In genomic region chr13:36783883-36784282, GRCh38 we compare ENCODE assay signal across 35 cellular contexts.
"Had no signal": no experiment of that assay in that cellular context is flagged by ENCODE, and none has a peak within 500 bp of the region (broad histone marks: within the 10 kb centered on the region; RNA-seq: fewer than 3 reads in every experiment).

No MANE protein-coding gene starts in this region.

- H3K4me3 ChIP-seq: ascending aorta, cardiac muscle cell had no signal

- ATAC-seq: activated CD8-positive, alpha-beta T cell treated with anti-CD3 and anti-CD28 coated beads for 36 hours; activated naive CD8-positive, alpha-beta T cell treated with anti-CD3 and anti-CD28 coated beads, Interleukin-2, amount 50 U/mL, for 24 hours; activated T-cell treated with anti-CD3 and anti-CD28 coated beads, Interleukin-2, amount 50 U/mL, for 4 hours; activated T-cell treated with anti-CD3 and anti-CD28 coated beads, Interleukin-2, amount 50 U/mL, for 72 hours; activated T-helper 17 cell treated with anti-CD3 and anti-CD28 coated beads, Interleukin-2, amount 50 U/mL, for 72 hours had no signal

- H3K36me3 ChIP-seq: ascending aorta, cardiac muscle cell had no signal

- DNase-seq: activated B cell treated with CpG ODN at 0.5 μM for 24 hours; activated CD4-positive, alpha-beta memory T cell treated with anti-CD3 and anti-CD28 coated beads for 36 hours; activated CD4-positive, alpha-beta T cell treated with anti-CD3 and anti-CD28 coated beads for 4 hours; activated CD4-positive, alpha-beta T cell treated with anti-CD3 and anti-CD28 coated beads, Interleukin-2, amount 10 ng/mL, durations not matched to agents 24 days and 14 days; activated CD4-positive, alpha-beta T cell treated with anti-CD3 and anti-CD28 coated beads, Interleukin-2, amount 50 U/mL, for 1 hour; activated CD4-positive, alpha-beta T cell treated with anti-CD3 and anti-CD28 coated beads, Interleukin-2, amount 50 U/mL, for 4 hours; activated CD4-positive, CD25-positive, alpha-beta regulatory T cell treated with anti-CD3 and anti-CD28 coated beads, Interleukin-2, amount 50 U/mL, for 72 hours; activated CD8-positive, alpha-beta memory T cell treated with anti-CD3 and anti-CD28 coated beads, Interleukin-2, amount 50 U/mL, for 4 hours; activated CD8-positive, alpha-beta T cell treated with anti-CD3 and anti-CD28 coated beads for 36 hours; activated gamma-delta T cell; activated naive CD4-positive, alpha-beta T cell treated with anti-CD3 and anti-CD28 coated beads, Interleukin-2, amount 10 ng/mL, durations not matched to agents 7 days and 5 days; activated naive CD4-positive, alpha-beta T cell treated with Interleukin-2 at 50 U/mL for 16 hours; activated naive CD8-positive, alpha-beta T cell treated with anti-CD3 and anti-CD28 coated beads, Interleukin-2, amount 10 ng/mL, durations not matched to agents 7 days and 5 days; activated naive CD8-positive, alpha-beta T cell treated with anti-CD3 and anti-CD28 coated beads, Interleukin-2, amount 50 U/mL, for 24 hours; activated T-cell treated with anti-CD3 and anti-CD28 coated beads for 4 hours; activated T-cell treated with anti-CD3 and anti-CD28 coated beads, Interleukin-2, amount 50 U/mL, for 1 hour; activated T-cell treated with anti-CD3 and anti-CD28 coated beads, Interleukin-2, amount 50 U/mL, for 4 hours; activated T-cell treated with anti-CD3 and anti-CD28 coated beads, Interleukin-2, amount 50 U/mL, for 72 hours; amygdala; anterior cingulate cortex; caudate nucleus; T-helper 1 cell; T-helper 2 cell; T-helper 9 cell had no signal

- H3K27me3 ChIP-seq: ascending aorta, cardiac muscle cell had no signal

- H3K36me3 Mint-ChIP-seq: activated CD4-positive, alpha-beta memory T cell treated with anti-CD3 and anti-CD28 coated beads for 36 hours; activated naive CD4-positive, alpha-beta T cell treated with anti-CD3 and anti-CD28 coated beads, Interleukin-2, amount 10 ng/mL, durations not matched to agents 7 days and 5 days; activated naive CD4-positive, alpha-beta T cell treated with anti-CD3 and anti-CD28 coated beads, Interleukin-2, amount 50 U/mL, for 24 hours; activated naive CD8-positive, alpha-beta T cell; activated naive CD8-positive, alpha-beta T cell treated with anti-CD3 and anti-CD28 coated beads, Interleukin-2, amount 10 ng/mL, durations not matched to agents 7 days and 5 days; brain had no signal

- H3K9me3 Mint-ChIP-seq: activated B cell treated with CpG ODN at 0.5 μM for 24 hours; activated CD4-positive, alpha-beta memory T cell treated with anti-CD3 and anti-CD28 coated beads for 36 hours; activated CD4-positive, alpha-beta T cell treated with anti-CD3 and anti-CD28 coated beads, Interleukin-2, amount 10 ng/mL, durations not matched to agents 24 days and 14 days; activated CD8-positive, alpha-beta T cell treated with anti-CD3 and anti-CD28 coated beads for 36 hours; activated naive CD4-positive, alpha-beta T cell treated with anti-CD3 and anti-CD28 coated beads, Interleukin-2, amount 10 ng/mL, durations not matched to agents 7 days and 5 days; activated naive CD4-positive, alpha-beta T cell treated with anti-CD3 and anti-CD28 coated beads, Interleukin-2, amount 50 U/mL, for 24 hours; activated naive CD8-positive, alpha-beta T cell treated with anti-CD3 and anti-CD28 coated beads, Interleukin-2, amount 50 U/mL, for 24 hours; activated T-cell treated with anti-CD3 and anti-CD28 coated beads, Interleukin-2, amount 50 U/mL, for 4 hours; activated T-cell treated with anti-CD3 and anti-CD28 coated beads, Interleukin-2, amount 50 U/mL, for 72 hours; activated T-helper 1 cell treated with anti-CD3 and anti-CD28 coated beads, Interleukin-12 subunit alpha, Interleukin-12 subunit beta, Interleukin-2, Interleukin-4 antibody, amounts not matched to agents 30 ng/mL and 10 ng/mL and 1 ng/mL, durations not matched to agents 14 hours and 24 hours and 36 hours; activated T-helper 17 cell treated with anti-CD3 and anti-CD28 coated beads, Interleukin-2, amount 50 U/mL, for 72 hours; brain; central memory CD8-positive, alpha-beta T cell; T-helper 1 cell treated with Interleukin-12 subunit alpha and Interleukin-12 subunit beta and Interleukin-4 antibody, amounts not matched to agents 30 μg/mL and 1 μg/mL, for 36 hours; T-helper 2 cell treated with Interferon-gamma antibody and Interleukin-4, amounts not matched to agents 5 μg/mL and 100 μg/mL, for 36 hours had no signal

- H3K4me1 Mint-ChIP-seq: activated B cell treated with CpG ODN at 0.5 μM for 24 hours; activated naive CD4-positive, alpha-beta T cell treated with anti-CD3 and anti-CD28 coated beads, Interleukin-2, amount 50 U/mL, for 24 hours; activated naive CD8-positive, alpha-beta T cell treated with anti-CD3 and anti-CD28 coated beads, Interleukin-2, amount 50 U/mL, for 24 hours; activated T-helper 17 cell treated with anti-CD3 and anti-CD28 coated beads, Interleukin-2, amount 50 U/mL, for 72 hours; central memory CD8-positive, alpha-beta T cell had no signal

- H3K9me3 ChIP-seq: ascending aorta had no signal

- H3K27ac Mint-ChIP-seq: activated B cell treated with CpG ODN at 0.5 μM for 24 hours; activated CD4-positive, alpha-beta memory T cell treated with anti-CD3 and anti-CD28 coated beads for 36 hours; activated CD4-positive, alpha-beta T cell treated with anti-CD3 and anti-CD28 coated beads, Interleukin-2, amount 10 ng/mL, durations not matched to agents 24 days and 14 days; activated CD8-positive, alpha-beta T cell treated with anti-CD3 and anti-CD28 coated beads for 36 hours; activated naive CD4-positive, alpha-beta T cell treated with anti-CD3 and anti-CD28 coated beads, Interleukin-2, amount 10 ng/mL, durations not matched to agents 7 days and 5 days; activated naive CD4-positive, alpha-beta T cell treated with anti-CD3 and anti-CD28 coated beads, Interleukin-2, amount 50 U/mL, for 24 hours; activated naive CD8-positive, alpha-beta T cell; activated naive CD8-positive, alpha-beta T cell treated with anti-CD3 and anti-CD28 coated beads, Interleukin-2, amount 10 ng/mL, durations not matched to agents 7 days and 5 days; activated naive CD8-positive, alpha-beta T cell treated with anti-CD3 and anti-CD28 coated beads, Interleukin-2, amount 50 U/mL, for 24 hours; activated T-cell treated with anti-CD3 and anti-CD28 coated beads, Interleukin-2, amount 50 U/mL, for 72 hours; activated T-helper 1 cell treated with anti-CD3 and anti-CD28 coated beads, Interleukin-12 subunit alpha, Interleukin-12 subunit beta, Interleukin-2, Interleukin-4 antibody, amounts not matched to agents 30 ng/mL and 10 ng/mL and 1 ng/mL, durations not matched to agents 14 hours and 24 hours and 36 hours; activated T-helper 17 cell treated with anti-CD3 and anti-CD28 coated beads, Interleukin-2, amount 50 U/mL, for 72 hours; brain; T-helper 1 cell treated with Interleukin-12 subunit alpha and Interleukin-12 subunit beta and Interleukin-4 antibody, amounts not matched to agents 30 μg/mL and 1 μg/mL, for 36 hours; T-helper 2 cell treated with Interferon-gamma antibody and Interleukin-4, amounts not matched to agents 5 μg/mL and 100 μg/mL, for 36 hours had no signal

- H3K4me3 Mint-ChIP-seq: activated B cell treated with CpG ODN at 0.5 μM for 24 hours; activated CD4-positive, alpha-beta memory T cell treated with anti-CD3 and anti-CD28 coated beads for 36 hours; activated CD4-positive, alpha-beta T cell treated with anti-CD3 and anti-CD28 coated beads, Interleukin-2, amount 10 ng/mL, durations not matched to agents 24 days and 14 days; activated CD8-positive, alpha-beta T cell treated with anti-CD3 and anti-CD28 coated beads for 36 hours; activated naive CD4-positive, alpha-beta T cell treated with anti-CD3 and anti-CD28 coated beads, Interleukin-2, amount 10 ng/mL, durations not matched to agents 7 days and 5 days; activated naive CD4-positive, alpha-beta T cell treated with anti-CD3 and anti-CD28 coated beads, Interleukin-2, amount 50 U/mL, for 24 hours; activated naive CD8-positive, alpha-beta T cell; activated naive CD8-positive, alpha-beta T cell treated with anti-CD3 and anti-CD28 coated beads, Interleukin-2, amount 10 ng/mL, durations not matched to agents 7 days and 5 days; activated naive CD8-positive, alpha-beta T cell treated with anti-CD3 and anti-CD28 coated beads, Interleukin-2, amount 50 U/mL, for 24 hours; activated T-cell treated with anti-CD3 and anti-CD28 coated beads, Interleukin-2, amount 50 U/mL, for 4 hours; activated T-cell treated with anti-CD3 and anti-CD28 coated beads, Interleukin-2, amount 50 U/mL, for 72 hours; activated T-helper 1 cell treated with anti-CD3 and anti-CD28 coated beads, Interleukin-12 subunit alpha, Interleukin-12 subunit beta, Interleukin-2, Interleukin-4 antibody, amounts not matched to agents 30 ng/mL and 10 ng/mL and 1 ng/mL, durations not matched to agents 14 hours and 24 hours and 36 hours; activated T-helper 17 cell treated with anti-CD3 and anti-CD28 coated beads, Interleukin-2, amount 50 U/mL, for 72 hours; brain; central memory CD8-positive, alpha-beta T cell; T-helper 1 cell treated with Interleukin-12 subunit alpha and Interleukin-12 subunit beta and Interleukin-4 antibody, amounts not matched to agents 30 μg/mL and 1 μg/mL, for 36 hours; T-helper 2 cell treated with Interferon-gamma antibody and Interleukin-4, amounts not matched to agents 5 μg/mL and 100 μg/mL, for 36 hours had no signal

- H3K27ac ChIP-seq: ascending aorta, cardiac muscle cell, VCaP had no signal

- H3K4me1 ChIP-seq: ascending aorta had no signal
